9 cellular contexts compared by ENCODE assay signal in the genomic region with DNA sequence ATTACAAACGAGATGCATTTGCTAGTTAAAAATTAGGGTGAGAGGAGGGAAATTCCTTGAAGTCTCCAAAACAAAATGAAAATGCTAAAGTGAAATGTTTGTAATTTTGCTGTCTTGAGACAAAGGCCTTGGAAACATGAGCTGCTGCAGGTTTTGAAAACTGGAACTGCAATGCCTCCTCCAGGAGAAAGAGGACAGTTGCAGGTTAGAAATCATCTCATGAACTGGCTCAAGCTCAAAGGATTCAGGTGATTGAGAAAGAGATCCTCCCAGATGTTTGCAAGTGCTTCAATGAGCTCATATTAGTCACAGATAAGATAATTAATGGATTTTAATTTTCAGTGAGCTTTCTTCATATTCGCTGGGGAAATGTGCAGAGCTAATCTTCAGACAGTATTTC. TPM values are rescaled to one million over a fixed set of nuclear protein-coding genes. Genes with fewer than 3 reads are reported as not detected.
DNase-seq lines count a peak whose midpoint lies in the region; TF ChIP-seq lines count a peak whose summit lies in the region.
"Had no signal": no experiment of that assay in that cellular context is flagged by ENCODE, and none has a peak within 500 bp of the region (broad histone marks: within the 10 kb centered on the region; RNA-seq: fewer than 3 reads in every experiment).

No MANE protein-coding gene starts in this region.

- H3K36me3 ChIP-seq in kidney epithelial cell (ENCODE audit: control insufficient read depth, insufficient read depth, low read length) = no peaks in the 10 kb centered on the region

- no peak overlapping the region for H3K27ac ChIP-seq in RWPE1
- H3K27ac ChIP-seq: epithelial cell of prostate had no signal

- H3K4me3 ChIP-seq in kidney epithelial cell (ENCODE audit: low read depth, low read length) = no peak overlapping the region

- CTCF ChIA-PET in RWPE1 (lab: Yijun Ruan, JAX) = no interaction called here

- POLR2A ChIA-PET in RWPE1 (lab: Yijun Ruan, JAX; ENCODE audit: low non-redundant PET) = no interaction called here

- TF ChIP-seq CTCF in RWPE1 (conservative IDR thresholded peaks at IDR 0.05; ENCODE audit: low read depth) = no peak
- peak; percentile 43 for TF ChIP-seq CTCF in kidney epithelial cell (IDR thresholded peaks at IDR 0.05; ENCODE audit: insufficient read depth, low read length, poor library complexity, severe bottlenecking)
- TF ChIP-seq CTCF in GM13976 (IDR thresholded peaks at IDR 0.05; ENCODE audit: borderline replicate concordance, control extremely low read depth, extremely low read depth, insufficient read depth, missing control alignments) = no peak

- H3K27me3 ChIP-seq in kidney epithelial cell (ENCODE audit: control insufficient read depth, insufficient read depth, low read length) = no peaks in the 10 kb centered on the region

- in situ Hi-C loops in GM13976 (cut with MboI; ENCODE audit: low sequenced_read_pairs, unreplicated experiment) = no loop called here

- DNase-seq in AG20443 (ENCODE audit: low spot score) (peak; percentile 18), HuH-7 (ENCODE audit: low spot score) (peak; percentile 15), RWPE1 (ENCODE audit: low spot score) (peak; percentile 5), kidney epithelial cell (ENCODE audit: low read depth) (no peak), occipital lobe (lab: John Stamatoyannopoulos, UW) (no peak), GM13976 (ENCODE audit: low spot score) (no peak)
- DNase-seq in stimulated activated CD4-positive, alpha-beta T cell treated with anti-CD3 and anti-CD28 coated beads, Interleukin-12 subunit alpha, Interleukin-12 subunit beta, amount 100 ng/mL, for 4 hours = no peak
- DNase-seq in stimulated activated CD4-positive, alpha-beta T cell treated with anti-CD3 and anti-CD28 coated beads, Interleukin-4, amount 100 ng/mL, for 1 hour = no peak

RNA-seq across cellular contexts. Expression of gene SMPX, which starts 32.4 kb away (rescaled TPM):
- total RNA-seq in kidney epithelial cell = not detected in 2 replicates
- 0.31 TPM for total RNA-seq in occipital lobe

Comparison
In these comparisons a context has a peak if more than half of its experiments do, and no peak if none do; other contexts are left out.
1. DNase-seq: peak in AG20443 (single experiment), HuH-7 (single experiment) and RWPE1 (single experiment); none in kidney epithelial cell (single experiment), stimulated activated CD4-positive, alpha-beta T cell treated with anti-CD3 and anti-CD28 coated beads, Interleukin-12 subunit alpha, Interleukin-12 subunit beta, amount 100 ng/mL, for 4 hours (single experiment), occipital lobe (single experiment), stimulated activated CD4-positive, alpha-beta T cell treated with anti-CD3 and anti-CD28 coated beads, Interleukin-4, amount 100 ng/mL, for 1 hour (single experiment) and GM13976 (single experiment).